ENCODE assay signal across 9 cellular contexts in genomic region chr2:109637749-109638570, GRCh38. TPM values are rescaled to one million over a fixed set of nuclear protein-coding genes. Genes with fewer than 3 reads are reported as not detected.
DNase-seq lines count a peak whose midpoint lies in the region; ATAC-seq, FAIRE-seq and TF ChIP-seq lines count a peak whose summit lies in the region.
"Had no signal": no experiment of that assay in that cellular context is flagged by ENCODE, and none has a peak within 500 bp of the region (broad histone marks: within the 10 kb centered on the region; RNA-seq: fewer than 3 reads in every experiment).

No MANE protein-coding gene starts in this region.

- POLR2A ChIA-PET in activated CD4-positive, alpha-beta T cell treated with anti-CD3 and anti-CD28 coated beads, Interleukin-2, amount 10 ng/mL, durations not matched to agents 7 days and 5 days (lab: Charles Lee), result no interaction called here

- dilution Hi-C loops in keratinocyte (cut with MboI; ENCODE audit: extremely low pct_ligation_motif_present, low sequenced_read_pairs), result no loop called here

- H3K36me3 Mint-ChIP-seq in GM23338 (ENCODE audit: low read depth), result no peaks in the 10 kb centered on the region
- H3K36me3 Mint-ChIP-seq in activated CD4-positive, alpha-beta T cell treated with anti-CD3 and anti-CD28 coated beads, Interleukin-2, amount 10 ng/mL, durations not matched to agents 7 days and 5 days (ENCODE audit: low read depth), result no peaks in the 10 kb centered on the region
- H3K36me3 Mint-ChIP-seq: activated naive CD4-positive, alpha-beta T cell treated with anti-CD3 and anti-CD28 coated beads, Interleukin-2, amount 50 U/mL, for 72 hours had no signal

- no peaks in the 10 kb centered on the region; the same call in 1 of the 2 replicates for H3K9me2 ChIP-seq in GM23338 (ENCODE audit: insufficient read depth)

- CTCF ChIA-PET in activated CD4-positive, alpha-beta T cell treated with anti-CD3 and anti-CD28 coated beads, Interleukin-2, amount 10 ng/mL, durations not matched to agents 7 days and 5 days (lab: Charles Lee), result no interaction called here

- no peaks in the 10 kb centered on the region for H3K9me3 ChIP-seq in keratinocyte (ENCODE audit: control insufficient read depth, low read depth, low read length)

- H3K4me3 ChIP-seq in GM23338, result no peak overlapping the region
- H3K4me3 ChIP-seq in keratinocyte (ENCODE audit: control insufficient read depth in 2 of 3, extremely low read depth in 1 of 3, insufficient read depth in 2 of 3, low read depth in 1 of 3, low read length in 3 of 3), result peak overlapping the region in 1 of 3 experiments; percentile 17

- H2AFZ ChIP-seq in GM23338 (peak overlapping the region; percentile 88; the same call in 1 of the 2 replicates), keratinocyte (ENCODE audit: control insufficient read depth, low read length) (peak overlapping the region; percentile 50)

- H3K4me2 ChIP-seq in GM23338 (no peak overlapping the region), keratinocyte (ENCODE audit: control insufficient read depth, extremely low read depth, insufficient read depth, low read depth, low read length) (peak overlapping the region; percentile 56)

- H3K27ac Mint-ChIP-seq in GM23338, result no peak overlapping the region
- H3K27ac Mint-ChIP-seq in activated CD4-positive, alpha-beta T cell treated with anti-CD3 and anti-CD28 coated beads, Interleukin-2, amount 10 ng/mL, durations not matched to agents 7 days and 5 days, result no peak overlapping the region

- peaks cover 2% of the 10 kb centered on the region; the same call in 1 of the 3 replicates for H3K4me1 Mint-ChIP-seq in GM23338
- H3K4me1 Mint-ChIP-seq in activated CD4-positive, alpha-beta T cell treated with anti-CD3 and anti-CD28 coated beads, Interleukin-2, amount 10 ng/mL, durations not matched to agents 7 days and 5 days, result peaks cover 12% of the 10 kb centered on the region

- H3K27ac ChIP-seq in GM23338 (ENCODE audit: low read depth), result no peak overlapping the region
- no peak overlapping the region for H3K27ac ChIP-seq in keratinocyte (ENCODE audit: control insufficient read depth, insufficient read depth, low read length)

- H3F3A ChIP-seq in GM23338 (replicated peaks; ENCODE audit: low read depth), result no peaks in the 10 kb centered on the region

- FAIRE-seq in keratinocyte (lab: Jason Lieb, UNC), result peak; percentile 71

- DNase-seq in GM23338 (ENCODE audit: low spot score) (no peak), NCI-H226 (peak; percentile 40), keratinocyte (ENCODE audit: low read depth, low spot score) (no peak), NCI-H1105 (lab: John Stamatoyannopoulos, UW) (no peak), NCI-H82 (lab: John Stamatoyannopoulos, UW) (no peak), amniotic stem cell (lab: John Stamatoyannopoulos, UW) (no peak)
- DNase-seq in activated CD4-positive, alpha-beta T cell treated with anti-CD3 and anti-CD28 coated beads, Interleukin-2, amount 10 ng/mL, durations not matched to agents 7 days and 5 days, result no peak

- TF ChIP-seq CTCF in GM23338 (conservative IDR thresholded peaks at IDR 0.05; ENCODE audit: low read depth in 2 of 2) (no peak), keratinocyte (optimal IDR thresholded peaks at IDR 0.05 in 1 of 3, IDR thresholded peaks at IDR 0.05 in 1 of 3, conservative IDR thresholded peaks at IDR 0.05 in 1 of 3; ENCODE audit: extremely low read depth in 1 of 3, insufficient read depth in 2 of 3, low read length in 3 of 3) (no peak)

- no peaks in the 10 kb centered on the region for H3K9me1 ChIP-seq in keratinocyte (ENCODE audit: control insufficient read depth, extremely low read depth, insufficient read depth, low read length)

- H3K9me3 Mint-ChIP-seq in GM23338, result no peaks in the 10 kb centered on the region
- no peaks in the 10 kb centered on the region for H3K9me3 Mint-ChIP-seq in activated CD4-positive, alpha-beta T cell treated with anti-CD3 and anti-CD28 coated beads, Interleukin-2, amount 10 ng/mL, durations not matched to agents 7 days and 5 days
- H3K9me3 Mint-ChIP-seq: activated naive CD4-positive, alpha-beta T cell treated with anti-CD3 and anti-CD28 coated beads, Interleukin-2, amount 50 U/mL, for 72 hours had no signal

- no peak overlapping the region for H3K4me3 Mint-ChIP-seq in GM23338
- H3K4me3 Mint-ChIP-seq in activated CD4-positive, alpha-beta T cell treated with anti-CD3 and anti-CD28 coated beads, Interleukin-2, amount 10 ng/mL, durations not matched to agents 7 days and 5 days, result no peak overlapping the region

- no peaks in the 10 kb centered on the region for H3K27me3 Mint-ChIP-seq in GM23338 (ENCODE audit: insufficient read depth, low read depth, poor library complexity)
- H3K27me3 Mint-ChIP-seq in activated CD4-positive, alpha-beta T cell treated with anti-CD3 and anti-CD28 coated beads, Interleukin-2, amount 10 ng/mL, durations not matched to agents 7 days and 5 days, result peaks cover 2% of the 10 kb centered on the region

- H3K36me3 ChIP-seq in GM23338 (ENCODE audit: insufficient read depth), result no peaks in the 10 kb centered on the region
- no peaks in the 10 kb centered on the region for H3K36me3 ChIP-seq in keratinocyte (ENCODE audit: control insufficient read depth in 2 of 2, extremely low read depth in 1 of 2, insufficient read depth in 2 of 2, low read length in 2 of 2)

- H4K20me1 ChIP-seq in GM23338 (replicated peaks; ENCODE audit: insufficient read depth) (no peaks in the 10 kb centered on the region), keratinocyte (ENCODE audit: control insufficient read depth, extremely low read depth, insufficient read depth, low read length) (no peaks in the 10 kb centered on the region)

- ATAC-seq in GM18858 (IDR thresholded peaks at IDR 0.05; ENCODE audit: unreplicated experiment), result peak; percentile 70
- no peak for ATAC-seq in GM23338

- H3K27me3 ChIP-seq in GM23338 (ENCODE audit: insufficient read depth) (no peaks in the 10 kb centered on the region), keratinocyte (ENCODE audit: control insufficient read depth, extremely low read depth, insufficient read depth, low read length) (no peaks in the 10 kb centered on the region)

- H3K9ac ChIP-seq in keratinocyte (ENCODE audit: control insufficient read depth, extremely low read depth, insufficient read depth, low read length), result no peak overlapping the region

- H3K79me2 ChIP-seq in GM23338 (replicated peaks; ENCODE audit: insufficient read depth) (no peaks in the 10 kb centered on the region), keratinocyte (ENCODE audit: control insufficient read depth, insufficient read depth, low read length) (no peaks in the 10 kb centered on the region)

- H3K4me1 ChIP-seq in GM23338 (ENCODE audit: insufficient read depth) (no peaks in the 10 kb centered on the region), keratinocyte (ENCODE audit: control insufficient read depth, extremely low read depth, insufficient read depth, low read length) (peaks cover 12% of the 10 kb centered on the region)

TF ChIP-seq in GM23338, 12 proteins besides CTCF, POLR2A, EP300 and RAD21 (continues in another document):
- TF ChIP-seq JUNB (IDR thresholded peaks at IDR 0.05; ENCODE audit: unreplicated experiment) (no peak), POLR2AphosphoS5 (IDR thresholded peaks at IDR 0.05; ENCODE audit: low read depth) (no peak), NANOG (IDR thresholded peaks at IDR 0.05; ENCODE audit: borderline replicate concordance) (no peak), EZH2 (IDR thresholded peaks at IDR 0.05; ENCODE audit: low read depth, unreplicated experiment) (no peak), ZNF114 (CRISPR knock-in tag; IDR thresholded peaks at IDR 0.05) (no peak), ZNF331 (CRISPR knock-in tag; IDR thresholded peaks at IDR 0.05; ENCODE audit: low read depth) (no peak), STAT1 (IDR thresholded peaks at IDR 0.05; ENCODE audit: unreplicated experiment) (no peak), EZH2phosphoT487 (IDR thresholded peaks at IDR 0.05; ENCODE audit: unreplicated experiment) (no peak)
- TF ChIP-seq, protein P1, sequence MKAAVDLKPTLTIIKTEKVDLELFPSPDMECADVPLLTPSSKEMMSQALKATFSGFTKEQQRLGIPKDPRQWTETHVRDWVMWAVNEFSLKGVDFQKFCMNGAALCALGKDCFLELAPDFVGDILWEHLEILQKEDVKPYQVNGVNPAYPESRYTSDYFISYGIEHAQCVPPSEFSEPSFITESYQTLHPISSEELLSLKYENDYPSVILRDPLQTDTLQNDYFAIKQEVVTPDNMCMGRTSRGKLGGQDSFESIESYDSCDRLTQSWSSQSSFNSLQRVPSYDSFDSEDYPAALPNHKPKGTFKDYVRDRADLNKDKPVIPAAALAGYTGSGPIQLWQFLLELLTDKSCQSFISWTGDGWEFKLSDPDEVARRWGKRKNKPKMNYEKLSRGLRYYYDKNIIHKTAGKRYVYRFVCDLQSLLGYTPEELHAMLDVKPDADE (IDR thresholded peaks at IDR 0.05), result no peak

RNA-seq across cellular contexts. Expression of gene SOWAHC, which starts 23.8 kb away (rescaled TPM):
- 26.3 and 27.5 TPM in 2 replicates for total RNA-seq in GM23338 (2014; rRNA removed; shearing (Covaris generic))
- polyA plus RNA-seq in GM23338 (2016; fragmentation: Nextera tagmentation; extraction: Ambion mirVana), result 7.0 and 7.4 TPM in 2 replicates
- 15.1 to 22.3 TPM (median 18.0 TPM) in 3 replicates for polyA plus RNA-seq in keratinocyte
- polyA plus RNA-seq in keratinocyte (2011; ENCODE audit: low read depth), result 15.1 TPM
- polyA plus RNA-seq in keratinocyte (2011; cell fraction: cytosol; rRNA removed), result 15.6 and 23.6 TPM in 2 replicates
- 13.6 and 16.4 TPM in 2 replicates for polyA plus RNA-seq in keratinocyte (2011; cell fraction: nucleus; rRNA removed)
- 20.2 and 30.0 TPM in 2 replicates for polyA plus RNA-seq in keratinocyte (2012; ENCODE audit: low replicate concordance)
- 7.1 to 13.6 TPM (median 10.7 TPM) in 3 replicates for polyA minus RNA-seq in keratinocyte
- 37.8 TPM for polyA minus RNA-seq in keratinocyte (2011; cell fraction: cytosol; rRNA and poly(A)+ RNA removed)
- 15.7 and 19.1 TPM in 2 replicates for polyA minus RNA-seq in keratinocyte (2011; cell fraction: nucleus; rRNA and poly(A)+ RNA removed)
- total RNA-seq in activated CD4-positive, alpha-beta T cell treated with anti-CD3 and anti-CD28 coated beads, Interleukin-2, amount 10 ng/mL, durations not matched to agents 7 days and 5 days, result under 1 TPM; 0.25 to 0.27 TPM

RNA-seq across cellular contexts. Expression of gene SEPTIN10, which starts 24.2 kb away (rescaled TPM):
- total RNA-seq in GM23338 (2014; rRNA removed; shearing (Covaris generic)), result 84.5 and 85.1 TPM in 2 replicates
- polyA plus RNA-seq in GM23338 (2016; fragmentation: Nextera tagmentation; extraction: Ambion mirVana), result 47.7 and 52.3 TPM in 2 replicates
- 44.9 to 72.6 TPM (median 71.8 TPM) in 3 replicates for polyA plus RNA-seq in keratinocyte
- polyA plus RNA-seq in keratinocyte (2011; ENCODE audit: low read depth), result 68.7 TPM
- polyA plus RNA-seq in keratinocyte (2011; cell fraction: cytosol; rRNA removed), result 62.6 and 94.0 TPM in 2 replicates
- 53.4 and 58.7 TPM in 2 replicates for polyA plus RNA-seq in keratinocyte (2011; cell fraction: nucleus; rRNA removed)
- polyA plus RNA-seq in keratinocyte (2012; ENCODE audit: low replicate concordance), result 36.9 and 65.6 TPM in 2 replicates
- 10.3 to 54.1 TPM (median 27.0 TPM) in 3 replicates for polyA minus RNA-seq in keratinocyte
- 56.6 TPM for polyA minus RNA-seq in keratinocyte (2011; cell fraction: cytosol; rRNA and poly(A)+ RNA removed)
- 21.1 and 45.1 TPM in 2 replicates for polyA minus RNA-seq in keratinocyte (2011; cell fraction: nucleus; rRNA and poly(A)+ RNA removed)
- 1 to 10 TPM; 1.7 to 1.8 TPM for total RNA-seq in activated CD4-positive, alpha-beta T cell treated with anti-CD3 and anti-CD28 coated beads, Interleukin-2, amount 10 ng/mL, durations not matched to agents 7 days and 5 days

Comparison
In these comparisons a context has a peak if more than half of its experiments do, and no peak if none do; other contexts are left out.
1. RNA of gene SOWAHC, which starts 23.8 kb away (total RNA-seq): 26.3 to 27.5 TPM in GM23338; 0.25 to 0.27 TPM in activated CD4-positive, alpha-beta T cell treated with anti-CD3 and anti-CD28 coated beads, Interleukin-2, amount 10 ng/mL, durations not matched to agents 7 days and 5 days; every median in the first group is over 10 times any median in the second.
2. RNA of gene SEPTIN10, which starts 24.2 kb away (total RNA-seq): 84.5 to 85.1 TPM in GM23338; 1.7 to 1.8 TPM in activated CD4-positive, alpha-beta T cell treated with anti-CD3 and anti-CD28 coated beads, Interleukin-2, amount 10 ng/mL, durations not matched to agents 7 days and 5 days; every median in the first group is over 10 times any median in the second.